Comparison of ENCODE assay signal across 8 cellular contexts in genomic region chr10:122981066-122981464, GRCh38. TPM values are rescaled to one million over a fixed set of nuclear protein-coding genes. Genes with fewer than 3 reads are reported as not detected.
DNase-seq lines count a peak whose midpoint lies in the region; ATAC-seq, FAIRE-seq and TF ChIP-seq lines count a peak whose summit lies in the region.

No MANE protein-coding gene starts in this region.

- peaks cover 18 to 26% (median 24%) of the 10 kb centered on the region in 10 experiments for H3K4me1 ChIP-seq in BLaER1 treated with 17β-estradiol and CSF1 and Interleukin-3, amounts not matched to agents 10 nM and 100 nM
- H3K4me1 ChIP-seq in SJSA1 (replicated peaks): peaks cover 14% of the 10 kb centered on the region
- H3K4me1 ChIP-seq in endothelial cell of umbilical vein (ENCODE audit: control insufficient read depth, extremely low read depth, insufficient read depth, low read length): peaks cover 8% of the 10 kb centered on the region

- intact Hi-C loops in endothelial cell of umbilical vein (cut with micrococcal nuclease): no loop called here

- H3K36me3 ChIP-seq in BLaER1 treated with 17β-estradiol and CSF1 and Interleukin-3, amounts not matched to agents 10 nM and 100 nM: peaks cover 9 to 31% (median 26%) of the 10 kb centered on the region in 11 experiments; a peak in 20 of 22 replicates
- no peaks in the 10 kb centered on the region for H3K36me3 ChIP-seq in H7 (replicated peaks; ENCODE audit: control insufficient read depth, insufficient read depth, low read length)
- H3K36me3 ChIP-seq in SJSA1: no peaks in the 10 kb centered on the region; the same call in 1 of the 2 replicates
- H3K36me3 ChIP-seq in endothelial cell of umbilical vein (ENCODE audit: control insufficient read depth in 2 of 2, extremely low read depth in 1 of 2, insufficient read depth in 2 of 2, low read length in 2 of 2): no peaks in the 10 kb centered on the region
- H3K36me3 ChIP-seq in neural cell (ENCODE audit: insufficient read depth, low read length): peaks cover 5% of the 10 kb centered on the region

- H3F3A ChIP-seq in neural cell (ENCODE audit: insufficient read depth, low read length, poor library complexity, severe bottlenecking): no peaks in the 10 kb centered on the region

- H4K20me1 ChIP-seq in BLaER1 treated with 17β-estradiol and CSF1 and Interleukin-3, amounts not matched to agents 10 nM and 100 nM: no peaks in the 10 kb centered on the region
- H4K20me1 ChIP-seq in endothelial cell of umbilical vein (replicated peaks; ENCODE audit: control insufficient read depth, extremely low read depth, insufficient read depth, low read length): no peaks in the 10 kb centered on the region
- H4K20me1 ChIP-seq in neural cell (ENCODE audit: insufficient read depth): no peaks in the 10 kb centered on the region

- CTCF ChIA-PET in endothelial cell of umbilical vein (lab: Charles Lee): interaction anchor here (0.8 to 5.3 kb wide), 10 partner anchors 10 to 210 kb away, joined by 3 to 30 read pairs (median 6); partner anchors contain the start of genes ACADSB, C10orf88 and IKZF5

- POLR2A ChIA-PET in endothelial cell of umbilical vein (lab: Charles Lee): interaction anchor here (1.4 kb wide), 1 partner anchor 27 kb away, joined by 4 read pairs; no protein-coding TSS in a partner anchor

- H3K9me2 ChIP-seq in neural cell (ENCODE audit: insufficient read depth, low read length): no peaks in the 10 kb centered on the region

- FAIRE-seq in endothelial cell of umbilical vein (lab: Jason Lieb, UNC): peak; percentile 62

- H3K79me2 ChIP-seq in endothelial cell of umbilical vein (ENCODE audit: control insufficient read depth, insufficient read depth, low read length): no peaks in the 10 kb centered on the region
- no peaks in the 10 kb centered on the region for H3K79me2 ChIP-seq in neural cell (replicated peaks; ENCODE audit: insufficient read depth, low read length)

- H3K9me1 ChIP-seq in endothelial cell of umbilical vein (replicated peaks; ENCODE audit: control insufficient read depth, extremely low read depth, insufficient read depth, low read length): no peaks in the 10 kb centered on the region

- H3K4me3 ChIP-seq in BLaER1 treated with 17β-estradiol and CSF1 and Interleukin-3, amounts not matched to agents 10 nM and 100 nM: peak overlapping the region; percentile 64 to 81 (median 71)
- H3K4me3 ChIP-seq in H7 (ENCODE audit: insufficient read depth, low read depth, low read length): peak overlapping the region; percentile 89
- peak overlapping the region; percentile 93 for H3K4me3 ChIP-seq in SJSA1
- H3K4me3 ChIP-seq in endothelial cell of umbilical vein (replicated peaks in 1 of 3; ENCODE audit: insufficient read depth in 1 of 3, low read depth in 1 of 3, low read length in 3 of 3): peak overlapping the region; percentile 30 to 80 (median 55)
- peak overlapping the region; percentile 89 for H3K4me3 ChIP-seq in neural cell (ENCODE audit: low read length)

- dilution Hi-C loops in endothelial cell of umbilical vein (cut with MboI; ENCODE audit: extremely low pct_ligation_motif_present, low sequenced_read_pairs): no loop called here

- ATAC-seq in HG03460 (IDR thresholded peaks at IDR 0.05; ENCODE audit: unreplicated experiment): no peak
- no peak for ATAC-seq in HG03432 (IDR thresholded peaks at IDR 0.05; ENCODE audit: unreplicated experiment)
- no peak for ATAC-seq in GM21576 (IDR thresholded peaks at IDR 0.05; ENCODE audit: unreplicated experiment)

- BruUV-seq in endothelial cell of umbilical vein (replicated peaks; lab: Mats Ljungman, UMichigan): TSS peak; percentile 41

- H3K27me3 ChIP-seq in BLaER1 treated with 17β-estradiol and CSF1 and Interleukin-3, amounts not matched to agents 10 nM and 100 nM: no peaks in the 10 kb centered on the region
- H3K27me3 ChIP-seq in H7 (ENCODE audit: control insufficient read depth, insufficient read depth, low read length) (no peaks in the 10 kb centered on the region), SJSA1 (replicated peaks) (no peaks in the 10 kb centered on the region), endothelial cell of umbilical vein (ENCODE audit: control insufficient read depth in 2 of 2, insufficient read depth in 2 of 2, low read length in 2 of 2) (peaks cover 0 to 1% of the 10 kb centered on the region in 2 experiments), neural cell (ENCODE audit: insufficient read depth, low read depth, low read length) (no peaks in the 10 kb centered on the region)

- peak overlapping the region; percentile 83 to 98 (median 94) for H3K4me2 ChIP-seq in BLaER1 treated with 17β-estradiol and CSF1 and Interleukin-3, amounts not matched to agents 10 nM and 100 nM
- H3K4me2 ChIP-seq in endothelial cell of umbilical vein (ENCODE audit: insufficient read depth, low read length) (peak overlapping the region; percentile 97), neural cell (ENCODE audit: low read length) (no peak overlapping the region)

- no peak for TF ChIP-seq RAD21 in neural cell (conservative IDR thresholded peaks at IDR 0.05)

- TF ChIP-seq CTCF in endothelial cell of umbilical vein (IDR thresholded peaks at IDR 0.05; ENCODE audit: extremely low read depth in 1 of 2, insufficient read depth in 1 of 2, low read depth in 1 of 2, low read length in 2 of 2): peak in 1 of 2 donors; percentile 17
- TF ChIP-seq CTCF in neural cell (IDR thresholded peaks at IDR 0.05; ENCODE audit: poor library complexity, severe bottlenecking): peak; percentile 13

- no peaks in the 10 kb centered on the region for H3K9me3 ChIP-seq in BLaER1 treated with 17β-estradiol and CSF1 and Interleukin-3, amounts not matched to agents 10 nM and 100 nM (replicated peaks in 1 of 11)
- H3K9me3 ChIP-seq in SJSA1 (replicated peaks): no peaks in the 10 kb centered on the region
- no peaks in the 10 kb centered on the region for H3K9me3 ChIP-seq in endothelial cell of umbilical vein (replicated peaks; ENCODE audit: control insufficient read depth, insufficient read depth, low read length)
- H3K9me3 ChIP-seq in neural cell (ENCODE audit: low read length): no peaks in the 10 kb centered on the region

- peak overlapping the region; percentile 26 to 97 (median 90); a peak in 20 of 22 replicates for H3K9ac ChIP-seq in BLaER1 treated with 17β-estradiol and CSF1 and Interleukin-3, amounts not matched to agents 10 nM and 100 nM
- H3K9ac ChIP-seq in endothelial cell of umbilical vein (replicated peaks; ENCODE audit: extremely low read depth, insufficient read depth, low read length): peak overlapping the region; percentile 43
- H3K9ac ChIP-seq in neural cell (ENCODE audit: low read length): no peak overlapping the region

- H2AFZ ChIP-seq in endothelial cell of umbilical vein (ENCODE audit: low read depth, low read length) (peak overlapping the region; percentile 81), neural cell (ENCODE audit: low read depth, low read length) (no peak overlapping the region)

- peak overlapping the region in 8 of 11 experiments; percentile 27 to 97 (median 93); a peak in 16 of 22 replicates for H3K27ac ChIP-seq in BLaER1 treated with 17β-estradiol and CSF1 and Interleukin-3, amounts not matched to agents 10 nM and 100 nM
- H3K27ac ChIP-seq in SJSA1 (no peak overlapping the region), endothelial cell of umbilical vein (ENCODE audit: insufficient read depth, low read depth, low read length) (no peak overlapping the region), neural cell (ENCODE audit: low read length) (no peak overlapping the region)

- TF ChIP-seq EP300 in neural cell (conservative IDR thresholded peaks at IDR 0.05; ENCODE audit: poor library complexity, severe bottlenecking): no peak

- peak; percentile 68 for DNase-seq in H7
- peak in 1 of 2 experiments; percentile 44 for DNase-seq in SJSA1 (ENCODE audit: low read depth in 1 of 2, low spot score in 2 of 2)
- DNase-seq in endothelial cell of umbilical vein (ENCODE audit: low read depth, low spot score): peak; percentile 39

- no peak for TF ChIP-seq POLR2A in endothelial cell of umbilical vein (IDR thresholded peaks at IDR 0.05; ENCODE audit: low read depth, low read length)

RNA-seq across cellular contexts. Expression of gene PSTK, which starts 0.9 kb away (rescaled TPM):
- total RNA-seq in H7 (2014; rRNA removed; shearing (Covaris generic)): 6.1 and 7.8 TPM in 2 replicates
- 6.2 and 11.2 TPM in 2 replicates for total RNA-seq in SJSA1 (2014; rRNA removed; shearing (Covaris generic))
- 1.6 and 2.7 TPM in 2 replicates for total RNA-seq in endothelial cell of umbilical vein
- polyA plus RNA-seq in endothelial cell of umbilical vein (1.7 and 2.2 TPM in 2 replicates), neural cell (21.0 and 27.1 TPM in 2 replicates)
- polyA plus RNA-seq in endothelial cell of umbilical vein (2011; cell fraction: cytosol; rRNA removed): 2.6 and 3.0 TPM in 2 replicates
- polyA plus RNA-seq in endothelial cell of umbilical vein (2011; cell fraction: nucleus; rRNA removed): 3.8 and 5.8 TPM in 2 replicates
- polyA plus RNA-seq in endothelial cell of umbilical vein (2012): 3.7 and 4.3 TPM in 2 replicates
- polyA minus RNA-seq in endothelial cell of umbilical vein (2.3 and 3.4 TPM in 2 replicates), neural cell (13.1 and 15.9 TPM in 2 replicates)
- polyA minus RNA-seq in endothelial cell of umbilical vein (2011; cell fraction: cytosol; rRNA and poly(A)+ RNA removed): 3.5 TPM
- polyA minus RNA-seq in endothelial cell of umbilical vein (2011; cell fraction: nucleus; rRNA and poly(A)+ RNA removed): 5.3 and 6.8 TPM in 2 replicates

RNA-seq across cellular contexts. Expression of gene C10orf88, which starts 27.0 kb away (rescaled TPM):
- 7.2 and 10.3 TPM in 2 replicates for total RNA-seq in H7 (2014; rRNA removed; shearing (Covaris generic))
- total RNA-seq in SJSA1 (2014; rRNA removed; shearing (Covaris generic)): 11.9 and 12.6 TPM in 2 replicates
- 10.6 and 13.2 TPM in 2 replicates for total RNA-seq in endothelial cell of umbilical vein
- polyA plus RNA-seq in endothelial cell of umbilical vein (2.5 and 3.6 TPM in 2 replicates), neural cell (23.7 and 25.8 TPM in 2 replicates)
- 3.4 and 3.9 TPM in 2 replicates for polyA plus RNA-seq in endothelial cell of umbilical vein (2011; cell fraction: cytosol; rRNA removed)
- 6.7 and 7.2 TPM in 2 replicates for polyA plus RNA-seq in endothelial cell of umbilical vein (2011; cell fraction: nucleus; rRNA removed)
- polyA plus RNA-seq in endothelial cell of umbilical vein (2012): 14.9 and 15.8 TPM in 2 replicates
- polyA minus RNA-seq in endothelial cell of umbilical vein (4.8 and 9.3 TPM in 2 replicates), neural cell (32.5 and 32.6 TPM in 2 replicates)
- polyA minus RNA-seq in endothelial cell of umbilical vein (2011; cell fraction: cytosol; rRNA and poly(A)+ RNA removed): 7.8 TPM
- 5.8 and 7.2 TPM in 2 replicates for polyA minus RNA-seq in endothelial cell of umbilical vein (2011; cell fraction: nucleus; rRNA and poly(A)+ RNA removed)

RNA-seq across cellular contexts. Expression of gene IKZF5, which starts 27.5 kb away (rescaled TPM):
- 3.4 and 5.0 TPM in 2 replicates for total RNA-seq in H7 (2014; rRNA removed; shearing (Covaris generic))
- 1.0 and 4.4 TPM in 2 replicates for total RNA-seq in SJSA1 (2014; rRNA removed; shearing (Covaris generic))
- total RNA-seq in endothelial cell of umbilical vein: 10.0 and 10.3 TPM in 2 replicates
- polyA plus RNA-seq in endothelial cell of umbilical vein: 4.5 and 7.1 TPM in 2 replicates
- 5.2 and 6.1 TPM in 2 replicates for polyA plus RNA-seq in endothelial cell of umbilical vein (2011; cell fraction: cytosol; rRNA removed)
- 16.9 and 18.2 TPM in 2 replicates for polyA plus RNA-seq in endothelial cell of umbilical vein (2011; cell fraction: nucleus; rRNA removed)
- polyA plus RNA-seq in endothelial cell of umbilical vein (2012): 6.7 and 10.0 TPM in 2 replicates
- polyA minus RNA-seq in endothelial cell of umbilical vein: 6.4 and 8.2 TPM in 2 replicates
- 5.2 TPM for polyA minus RNA-seq in endothelial cell of umbilical vein (2011; cell fraction: cytosol; rRNA and poly(A)+ RNA removed)
- polyA minus RNA-seq in endothelial cell of umbilical vein (2011; cell fraction: nucleus; rRNA and poly(A)+ RNA removed): 14.1 and 22.2 TPM in 2 replicates
- polyA plus RNA-seq in neural cell: 11.0 and 12.9 TPM in 2 replicates
- 11.2 and 12.6 TPM in 2 replicates for polyA minus RNA-seq in neural cell

RNA-seq across cellular contexts. Expression of gene ACADSB, which starts 27.7 kb away (rescaled TPM):
- 5.4 and 5.7 TPM in 2 replicates for total RNA-seq in H7 (2014; rRNA removed; shearing (Covaris generic))
- total RNA-seq in SJSA1 (2014; rRNA removed; shearing (Covaris generic)): 7.9 and 10.3 TPM in 2 replicates
- 10.8 and 15.2 TPM in 2 replicates for total RNA-seq in endothelial cell of umbilical vein
- polyA plus RNA-seq in endothelial cell of umbilical vein (2.6 and 3.1 TPM in 2 replicates), neural cell (20.3 and 21.7 TPM in 2 replicates)
- 3.2 and 3.6 TPM in 2 replicates for polyA plus RNA-seq in endothelial cell of umbilical vein (2011; cell fraction: cytosol; rRNA removed)
- 8.8 and 12.7 TPM in 2 replicates for polyA plus RNA-seq in endothelial cell of umbilical vein (2011; cell fraction: nucleus; rRNA removed)
- 10.3 and 10.4 TPM in 2 replicates for polyA plus RNA-seq in endothelial cell of umbilical vein (2012)
- polyA minus RNA-seq in endothelial cell of umbilical vein (4.0 and 5.5 TPM in 2 replicates), neural cell (25.6 and 31.5 TPM in 2 replicates)
- 1.6 TPM for polyA minus RNA-seq in endothelial cell of umbilical vein (2011; cell fraction: cytosol; rRNA and poly(A)+ RNA removed)
- 4.4 and 5.0 TPM in 2 replicates for polyA minus RNA-seq in endothelial cell of umbilical vein (2011; cell fraction: nucleus; rRNA and poly(A)+ RNA removed)

Comparison
In these comparisons a context has a peak if more than half of its experiments do, and no peak if none do; other contexts are left out.
1. H3K27ac ChIP-seq: peak in BLaER1 treated with 17β-estradiol and CSF1 and Interleukin-3, amounts not matched to agents 10 nM and 100 nM (8 of 11); none in SJSA1 (single experiment), endothelial cell of umbilical vein (single experiment) and neural cell (single experiment).
2. Peak in every context shown above with its lines, with median percentiles within 50 percentile points of each other: H3K4me3 ChIP-seq.